ENCODE assay signal across 3 cellular contexts in the genomic region with DNA sequence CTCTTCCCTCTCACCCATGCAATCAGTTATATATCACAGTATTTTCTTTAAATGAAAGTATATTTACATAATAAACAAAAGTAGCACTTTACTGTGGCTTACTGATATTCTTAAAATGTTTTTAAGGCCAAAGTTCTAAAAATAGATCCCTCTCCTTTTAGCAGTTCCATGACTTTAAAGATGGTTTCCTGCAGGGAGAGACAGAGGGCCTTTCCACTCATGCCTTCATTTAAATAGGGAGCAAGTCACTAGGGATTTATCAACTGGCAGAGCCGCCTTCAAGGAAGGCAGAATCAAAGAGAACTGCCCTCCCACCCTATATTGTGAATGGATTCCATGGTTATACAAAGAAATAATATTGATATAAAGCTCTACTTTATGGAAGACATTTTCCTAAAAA.
TF ChIP-seq lines count a peak whose summit lies in the region.

No MANE protein-coding gene starts in this region.

TF ChIP-seq in SK-N-SH, 30 proteins besides CTCF, POLR2A, EP300 and RAD21 (continued from another document):
- TF ChIP-seq RCOR1 (IDR thresholded peaks at IDR 0.05; ENCODE audit: low read length) (no peak), GABPA (IDR thresholded peaks at IDR 0.05; ENCODE audit: low read depth) (no peak), EZH2phosphoT487 (IDR thresholded peaks at IDR 0.05; ENCODE audit: borderline replicate concordance, low read depth) (no peak)
- TF ChIP-seq, protein P1, sequence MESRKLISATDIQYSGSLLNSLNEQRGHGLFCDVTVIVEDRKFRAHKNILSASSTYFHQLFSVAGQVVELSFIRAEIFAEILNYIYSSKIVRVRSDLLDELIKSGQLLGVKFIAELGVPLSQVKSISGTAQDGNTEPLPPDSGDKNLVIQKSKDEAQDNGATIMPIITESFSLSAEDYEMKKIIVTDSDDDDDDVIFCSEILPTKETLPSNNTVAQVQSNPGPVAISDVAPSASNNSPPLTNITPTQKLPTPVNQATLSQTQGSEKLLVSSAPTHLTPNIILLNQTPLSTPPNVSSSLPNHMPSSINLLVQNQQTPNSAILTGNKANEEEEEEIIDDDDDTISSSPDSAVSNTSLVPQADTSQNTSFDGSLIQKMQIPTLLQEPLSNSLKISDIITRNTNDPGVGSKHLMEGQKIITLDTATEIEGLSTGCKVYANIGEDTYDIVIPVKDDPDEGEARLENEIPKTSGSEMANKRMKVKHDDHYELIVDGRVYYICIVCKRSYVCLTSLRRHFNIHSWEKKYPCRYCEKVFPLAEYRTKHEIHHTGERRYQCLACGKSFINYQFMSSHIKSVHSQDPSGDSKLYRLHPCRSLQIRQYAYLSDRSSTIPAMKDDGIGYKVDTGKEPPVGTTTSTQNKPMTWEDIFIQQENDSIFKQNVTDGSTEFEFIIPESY (IDR thresholded peaks at IDR 0.05; ENCODE audit: borderline replicate concordance, low read depth) = no peak

TF ChIP-seq in SK-N-SH treated with all-trans-retinoic acid at 6 μM for 48 hours, 23 proteins besides CTCF, POLR2A, EP300 and RAD21 (continued from another document and continues in another):
- TF ChIP-seq GLIS3 (CRISPR knock-in tag; IDR thresholded peaks at IDR 0.05) (no peak), SNAI2 (CRISPR knock-in tag; IDR thresholded peaks at IDR 0.05) (no peak), RARB (CRISPR knock-in tag; IDR thresholded peaks at IDR 0.05) (no peak), ZNF70 (CRISPR knock-in tag; IDR thresholded peaks at IDR 0.05) (no peak), OSR1 (CRISPR knock-in tag; IDR thresholded peaks at IDR 0.05) (no peak), ZNF565 (CRISPR knock-in tag; conservative IDR thresholded peaks at IDR 0.05; ENCODE audit: low read depth) (no peak), TOX (CRISPR knock-in tag; IDR thresholded peaks at IDR 0.05; ENCODE audit: borderline replicate concordance) (no peak), BACH2 (CRISPR knock-in tag; IDR thresholded peaks at IDR 0.05; ENCODE audit: borderline replicate concordance) (no peak), PPARA (CRISPR knock-in tag; IDR thresholded peaks at IDR 0.05; ENCODE audit: borderline replicate concordance) (no peak), ZC3H10 (CRISPR knock-in tag; IDR thresholded peaks at IDR 0.05) (no peak)
- TF ChIP-seq, protein P2, sequence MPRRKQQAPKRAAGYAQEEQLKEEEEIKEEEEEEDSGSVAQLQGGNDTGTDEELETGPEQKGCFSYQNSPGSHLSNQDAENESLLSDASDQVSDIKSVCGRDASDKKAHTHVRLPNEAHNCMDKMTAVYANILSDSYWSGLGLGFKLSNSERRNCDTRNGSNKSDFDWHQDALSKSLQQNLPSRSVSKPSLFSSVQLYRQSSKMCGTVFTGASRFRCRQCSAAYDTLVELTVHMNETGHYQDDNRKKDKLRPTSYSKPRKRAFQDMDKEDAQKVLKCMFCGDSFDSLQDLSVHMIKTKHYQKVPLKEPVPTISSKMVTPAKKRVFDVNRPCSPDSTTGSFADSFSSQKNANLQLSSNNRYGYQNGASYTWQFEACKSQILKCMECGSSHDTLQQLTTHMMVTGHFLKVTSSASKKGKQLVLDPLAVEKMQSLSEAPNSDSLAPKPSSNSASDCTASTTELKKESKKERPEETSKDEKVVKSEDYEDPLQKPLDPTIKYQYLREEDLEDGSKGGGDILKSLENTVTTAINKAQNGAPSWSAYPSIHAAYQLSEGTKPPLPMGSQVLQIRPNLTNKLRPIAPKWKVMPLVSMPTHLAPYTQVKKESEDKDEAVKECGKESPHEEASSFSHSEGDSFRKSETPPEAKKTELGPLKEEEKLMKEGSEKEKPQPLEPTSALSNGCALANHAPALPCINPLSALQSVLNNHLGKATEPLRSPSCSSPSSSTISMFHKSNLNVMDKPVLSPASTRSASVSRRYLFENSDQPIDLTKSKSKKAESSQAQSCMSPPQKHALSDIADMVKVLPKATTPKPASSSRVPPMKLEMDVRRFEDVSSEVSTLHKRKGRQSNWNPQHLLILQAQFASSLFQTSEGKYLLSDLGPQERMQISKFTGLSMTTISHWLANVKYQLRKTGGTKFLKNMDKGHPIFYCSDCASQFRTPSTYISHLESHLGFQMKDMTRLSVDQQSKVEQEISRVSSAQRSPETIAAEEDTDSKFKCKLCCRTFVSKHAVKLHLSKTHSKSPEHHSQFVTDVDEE (CRISPR knock-in tag; IDR thresholded peaks at IDR 0.05) = no peak
- TF ChIP-seq, protein P3, sequence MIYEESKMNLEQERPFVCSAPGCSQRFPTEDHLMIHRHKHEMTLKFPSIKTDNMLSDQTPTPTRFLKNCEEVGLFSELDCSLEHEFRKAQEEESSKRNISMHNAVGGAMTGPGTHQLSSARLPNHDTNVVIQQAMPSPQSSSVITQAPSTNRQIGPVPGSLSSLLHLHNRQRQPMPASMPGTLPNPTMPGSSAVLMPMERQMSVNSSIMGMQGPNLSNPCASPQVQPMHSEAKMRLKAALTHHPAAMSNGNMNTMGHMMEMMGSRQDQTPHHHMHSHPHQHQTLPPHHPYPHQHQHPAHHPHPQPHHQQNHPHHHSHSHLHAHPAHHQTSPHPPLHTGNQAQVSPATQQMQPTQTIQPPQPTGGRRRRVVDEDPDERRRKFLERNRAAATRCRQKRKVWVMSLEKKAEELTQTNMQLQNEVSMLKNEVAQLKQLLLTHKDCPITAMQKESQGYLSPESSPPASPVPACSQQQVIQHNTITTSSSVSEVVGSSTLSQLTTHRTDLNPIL (CRISPR knock-in tag; IDR thresholded peaks at IDR 0.05; ENCODE audit: low read depth) = no peak
- TF ChIP-seq, protein P4, sequence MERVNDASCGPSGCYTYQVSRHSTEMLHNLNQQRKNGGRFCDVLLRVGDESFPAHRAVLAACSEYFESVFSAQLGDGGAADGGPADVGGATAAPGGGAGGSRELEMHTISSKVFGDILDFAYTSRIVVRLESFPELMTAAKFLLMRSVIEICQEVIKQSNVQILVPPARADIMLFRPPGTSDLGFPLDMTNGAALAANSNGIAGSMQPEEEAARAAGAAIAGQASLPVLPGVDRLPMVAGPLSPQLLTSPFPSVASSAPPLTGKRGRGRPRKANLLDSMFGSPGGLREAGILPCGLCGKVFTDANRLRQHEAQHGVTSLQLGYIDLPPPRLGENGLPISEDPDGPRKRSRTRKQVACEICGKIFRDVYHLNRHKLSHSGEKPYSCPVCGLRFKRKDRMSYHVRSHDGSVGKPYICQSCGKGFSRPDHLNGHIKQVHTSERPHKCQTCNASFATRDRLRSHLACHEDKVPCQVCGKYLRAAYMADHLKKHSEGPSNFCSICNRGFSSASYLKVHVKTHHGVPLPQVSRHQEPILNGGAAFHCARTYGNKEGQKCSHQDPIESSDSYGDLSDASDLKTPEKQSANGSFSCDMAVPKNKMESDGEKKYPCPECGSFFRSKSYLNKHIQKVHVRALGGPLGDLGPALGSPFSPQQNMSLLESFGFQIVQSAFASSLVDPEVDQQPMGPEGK (CRISPR knock-in tag; IDR thresholded peaks at IDR 0.05; ENCODE audit: borderline replicate concordance) = no peak
- TF ChIP-seq, protein P5, sequence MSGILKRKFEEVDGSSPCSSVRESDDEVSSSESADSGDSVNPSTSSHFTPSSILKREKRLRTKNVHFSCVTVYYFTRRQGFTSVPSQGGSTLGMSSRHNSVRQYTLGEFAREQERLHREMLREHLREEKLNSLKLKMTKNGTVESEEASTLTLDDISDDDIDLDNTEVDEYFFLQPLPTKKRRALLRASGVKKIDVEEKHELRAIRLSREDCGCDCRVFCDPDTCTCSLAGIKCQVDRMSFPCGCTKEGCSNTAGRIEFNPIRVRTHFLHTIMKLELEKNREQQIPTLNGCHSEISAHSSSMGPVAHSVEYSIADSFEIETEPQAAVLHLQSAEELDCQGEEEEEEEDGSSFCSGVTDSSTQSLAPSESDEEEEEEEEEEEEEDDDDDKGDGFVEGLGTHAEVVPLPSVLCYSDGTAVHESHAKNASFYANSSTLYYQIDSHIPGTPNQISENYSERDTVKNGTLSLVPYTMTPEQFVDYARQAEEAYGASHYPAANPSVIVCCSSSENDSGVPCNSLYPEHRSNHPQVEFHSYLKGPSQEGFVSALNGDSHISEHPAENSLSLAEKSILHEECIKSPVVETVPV (CRISPR knock-in tag; IDR thresholded peaks at IDR 0.05) = no peak

TF ChIP-seq in IMR-90, 13 proteins besides CTCF, POLR2A, EP300 and RAD21 (continued from another document):
- TF ChIP-seq CHD1 (IDR thresholded peaks at IDR 0.05; ENCODE audit: low read depth, low read length) (no peak), MAFK (IDR thresholded peaks at IDR 0.05; ENCODE audit: low read depth, low read length) (no peak), BHLHE40 (IDR thresholded peaks at IDR 0.05; ENCODE audit: low read depth, low read length) (no peak), MXI1 (IDR thresholded peaks at IDR 0.05; ENCODE audit: borderline replicate concordance, low read depth, low read length) (no peak)
- TF ChIP-seq, protein P6, sequence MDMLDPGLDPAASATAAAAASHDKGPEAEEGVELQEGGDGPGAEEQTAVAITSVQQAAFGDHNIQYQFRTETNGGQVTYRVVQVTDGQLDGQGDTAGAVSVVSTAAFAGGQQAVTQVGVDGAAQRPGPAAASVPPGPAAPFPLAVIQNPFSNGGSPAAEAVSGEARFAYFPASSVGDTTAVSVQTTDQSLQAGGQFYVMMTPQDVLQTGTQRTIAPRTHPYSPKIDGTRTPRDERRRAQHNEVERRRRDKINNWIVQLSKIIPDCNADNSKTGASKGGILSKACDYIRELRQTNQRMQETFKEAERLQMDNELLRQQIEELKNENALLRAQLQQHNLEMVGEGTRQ (IDR thresholded peaks at IDR 0.05; ENCODE audit: low read depth, low read length) = no peak
